20 cellular contexts compared by ENCODE assay signal in genomic region chr3:32320080-32320479, GRCh38.
"Had no signal": no experiment of that assay in that cellular context is flagged by ENCODE, and none has a peak within 500 bp of the region (broad histone marks: within the 10 kb centered on the region; RNA-seq: fewer than 3 reads in every experiment).

No MANE protein-coding gene starts in this region.

- DNase-seq: colonic mucosa; dermis blood vessel endothelial cell; endodermal cell; foreskin melanocyte; head of caudate nucleus; left colon; posterior cingulate gyrus; sigmoid colon; stimulated activated CD4-positive, alpha-beta T cell treated with anti-CD3 and anti-CD28 coated beads, Interleukin-12 subunit alpha, Interleukin-12 subunit beta, amount 100 ng/mL, for 4 hours; stimulated activated naive CD4-positive, alpha-beta T cell; stomach; substantia nigra; trophoblast cell had no signal

- H3K4me3 ChIP-seq: colonic mucosa, hepatocyte, right atrium auricular region, sigmoid colon, skin epidermis, stomach, thoracic aorta had no signal

- H3K36me3 ChIP-seq: colonic mucosa, neutrophil, right atrium auricular region, sigmoid colon, stomach, thoracic aorta had no signal

- H3K36me3 Mint-ChIP-seq: mesothelial cell of epicardium; natural killer cell treated with Interleukin-12 subunit alpha and Interleukin-12 subunit beta and Interleukin-15 and Interleukin-18, amount 100 ng/mL, for 72 hours had no signal

- H3K27ac Mint-ChIP-seq: mesothelial cell of epicardium; natural killer cell treated with Interleukin-12 subunit alpha and Interleukin-12 subunit beta and Interleukin-15 and Interleukin-18, amount 100 ng/mL, for 72 hours had no signal

- H3K27me3 ChIP-seq: colonic mucosa, hepatocyte, right atrium auricular region, sigmoid colon, stomach had no signal

- H3K4me3 Mint-ChIP-seq: endodermal cell; mesothelial cell of epicardium; natural killer cell treated with Interleukin-12 subunit alpha and Interleukin-12 subunit beta and Interleukin-15 and Interleukin-18, amount 100 ng/mL, for 72 hours had no signal

- H3K9me3 Mint-ChIP-seq: endodermal cell; mesothelial cell of epicardium; natural killer cell treated with Interleukin-12 subunit alpha and Interleukin-12 subunit beta and Interleukin-15 and Interleukin-18, amount 100 ng/mL, for 72 hours had no signal

- H3K27ac ChIP-seq: colonic mucosa, neutrophil, right atrium auricular region, sigmoid colon, skin epidermis, stomach, thoracic aorta had no signal

- H3K9me3 ChIP-seq: colonic mucosa, neutrophil, right atrium auricular region, sigmoid colon, stomach, thoracic aorta had no signal

- H3K4me1 ChIP-seq: colonic mucosa, sigmoid colon had no signal
